Comparison of ENCODE assay signal across 24 cellular contexts in the genomic region with DNA sequence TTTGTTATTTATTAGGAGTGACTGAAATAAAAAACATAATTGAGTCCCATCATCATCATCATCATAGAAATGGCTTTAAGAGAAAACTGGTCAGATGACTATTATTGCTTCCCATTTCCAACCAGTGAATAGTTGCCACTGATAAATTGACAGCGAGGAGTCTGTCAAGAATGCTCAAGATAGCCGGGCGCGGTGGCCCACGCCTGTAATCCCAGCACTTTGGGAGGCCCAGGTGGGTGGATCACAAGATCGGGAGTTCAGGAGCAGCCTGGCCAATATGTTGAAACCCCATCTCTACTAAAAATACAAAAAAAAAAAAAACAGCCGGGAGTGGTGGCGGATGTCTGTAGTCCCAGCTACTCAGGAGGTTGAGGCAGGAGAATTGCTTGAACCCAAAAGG. TPM values are rescaled to one million over a fixed set of nuclear protein-coding genes. Genes with fewer than 3 reads are reported as not detected.
"Had no signal": no experiment of that assay in that cellular context is flagged by ENCODE, and none has a peak within 500 bp of the region (broad histone marks: within the 10 kb centered on the region; RNA-seq: fewer than 3 reads in every experiment).

No MANE protein-coding gene starts in this region.

- H3K4me3 ChIP-seq: left lung, lung, sigmoid colon, smooth muscle cell, stomach, suprapubic skin, transverse colon, vagina had no signal

- H3K4me2 ChIP-seq: smooth muscle cell had no signal

- H3K36me3 ChIP-seq: sigmoid colon, suprapubic skin, transverse colon, vagina had no signal

- H3K79me2 ChIP-seq: parathyroid adenoma had no signal

- H2AFZ ChIP-seq: parathyroid adenoma had no signal

- H3K9me3 ChIP-seq: left lung, sigmoid colon, suprapubic skin, transverse colon, vagina had no signal

- DNase-seq: activated CD4-positive, alpha-beta T cell treated with anti-CD3 and anti-CD28 coated beads for 36 hours; activated CD4-positive, alpha-beta T cell treated with anti-CD3 and anti-CD28 coated beads, Interleukin-2, amount 50 U/mL, for 4 hours; activated CD8-positive, alpha-beta memory T cell treated with anti-CD3 and anti-CD28 coated beads for 24 hours; activated CD8-positive, alpha-beta memory T cell treated with anti-CD3 and anti-CD28 coated beads, Interleukin-2, amount 50 U/mL, for 4 hours; activated effector memory CD4-positive, alpha-beta T cell treated with Interleukin-2 at 50 U/mL for 16 hours; activated naive CD4-positive, alpha-beta T cell treated with anti-CD3 and anti-CD28 coated beads for 36 hours; activated naive CD8-positive, alpha-beta T cell treated with anti-CD3 and anti-CD28 coated beads, Interleukin-2, amount 50 U/mL, for 24 hours; activated T-cell treated with anti-CD3 and anti-CD28 coated beads, Interleukin-2, amount 50 U/mL, for 24 hours; left lung; retina; sigmoid colon; stimulated activated CD4-positive, alpha-beta T cell treated with anti-CD3 and anti-CD28 coated beads, Interleukin-15, amount 100 ng/mL, for 24 hours; stomach; T1000; transverse colon had no signal

- H3K27me3 ChIP-seq: left lung, sigmoid colon, stomach, suprapubic skin, transverse colon, vagina had no signal

- H3K4me3 Mint-ChIP-seq: activated CD4-positive, alpha-beta T cell treated with anti-CD3 and anti-CD28 coated beads for 36 hours; activated naive CD8-positive, alpha-beta T cell treated with anti-CD3 and anti-CD28 coated beads, Interleukin-2, amount 50 U/mL, for 24 hours; activated T-cell treated with anti-CD3 and anti-CD28 coated beads, Interleukin-2, amount 50 U/mL, for 24 hours; stimulated activated memory B cell treated with anti-CD40 and anti-IgM and Interleukin-4, amounts not matched to agents 10 μg/mL and 1 μg/mL and 100 μg/mL, for 72 hours; WTC11 had no signal

- H3K27ac Mint-ChIP-seq: activated CD4-positive, alpha-beta T cell treated with anti-CD3 and anti-CD28 coated beads for 36 hours; activated naive CD4-positive, alpha-beta T cell treated with anti-CD3 and anti-CD28 coated beads for 36 hours; activated naive CD8-positive, alpha-beta T cell treated with anti-CD3 and anti-CD28 coated beads, Interleukin-2, amount 50 U/mL, for 24 hours; activated T-cell treated with anti-CD3 and anti-CD28 coated beads, Interleukin-2, amount 50 U/mL, for 24 hours; stimulated activated memory B cell treated with anti-CD40 and anti-IgM and Interleukin-4, amounts not matched to agents 10 μg/mL and 1 μg/mL and 100 μg/mL, for 72 hours; WTC11 had no signal

- H3K27ac ChIP-seq: foreskin keratinocyte, left lung, parathyroid adenoma, sigmoid colon, stomach, suprapubic skin, transverse colon, vagina had no signal

- H3K4me1 ChIP-seq: foreskin keratinocyte, parathyroid adenoma had no signal

- H3K9ac ChIP-seq: parathyroid adenoma had no signal

- H3K27me3 Mint-ChIP-seq: activated CD4-positive, alpha-beta T cell treated with anti-CD3 and anti-CD28 coated beads for 36 hours; activated T-cell treated with anti-CD3 and anti-CD28 coated beads, Interleukin-2, amount 50 U/mL, for 24 hours; stimulated activated memory B cell treated with anti-CD40 and anti-IgM and Interleukin-4, amounts not matched to agents 10 μg/mL and 1 μg/mL and 100 μg/mL, for 72 hours had no signal

- ATAC-seq: activated CD4-positive, alpha-beta T cell treated with anti-CD3 and anti-CD28 coated beads for 36 hours; activated naive CD8-positive, alpha-beta T cell treated with anti-CD3 and anti-CD28 coated beads, Interleukin-2, amount 50 U/mL, for 24 hours; left lung; stimulated activated memory B cell treated with anti-CD40 and anti-IgM and Interleukin-4, amounts not matched to agents 10 μg/mL and 1 μg/mL and 100 μg/mL, for 72 hours; WTC11 had no signal

RNA-seq across cellular contexts. Expression of gene WBP2NL, which starts 1.9 kb away (rescaled TPM):
- total RNA-seq: smooth muscle cell, WTC11 had no signal
- polyA plus RNA-seq: neural cell had no signal

RNA-seq across cellular contexts. Expression of gene CENPM, which starts 53.5 kb away (rescaled TPM):
- total RNA-seq: vagina had no signal
